Comparison of ENCODE assay signal across 18 cellular contexts in the genomic region with DNA sequence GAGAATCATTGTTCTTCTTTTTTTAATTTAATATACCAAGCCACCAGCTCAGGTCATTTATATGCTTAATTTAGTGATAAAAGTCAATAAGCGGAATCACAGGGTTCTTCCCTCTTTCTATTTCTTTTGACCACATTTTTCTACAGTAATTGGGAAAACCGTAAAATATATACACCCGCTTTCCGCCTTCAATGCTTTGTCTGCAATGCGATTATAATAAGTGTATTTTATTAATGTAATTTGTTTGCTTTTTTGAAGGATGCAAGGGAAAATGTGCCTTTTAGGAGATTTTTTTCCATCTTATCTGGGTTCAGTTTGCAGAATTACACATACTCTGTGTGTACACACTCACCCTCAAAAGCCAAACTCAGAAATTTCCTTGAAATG. TPM values are rescaled to one million over a fixed set of nuclear protein-coding genes. Genes with fewer than 3 reads are reported as not detected.
DNase-seq lines count a peak whose midpoint lies in the region; ATAC-seq and TF ChIP-seq lines count a peak whose summit lies in the region.
"Had no signal": no experiment of that assay in that cellular context is flagged by ENCODE, and none has a peak within 500 bp of the region (broad histone marks: within the 10 kb centered on the region; RNA-seq: fewer than 3 reads in every experiment).

No MANE protein-coding gene starts in this region.

- H3K9me3 ChIP-seq in ectodermal cell (ENCODE audit: control insufficient read depth, low read length) = no peaks in the 10 kb centered on the region
- no peaks in the 10 kb centered on the region for H3K9me3 ChIP-seq in muscle layer of duodenum (ENCODE audit: control insufficient read depth in 1 of 2, low read length in 2 of 2)
- no peaks in the 10 kb centered on the region for H3K9me3 ChIP-seq in thoracic aorta
- H3K9me3 ChIP-seq: SJCRH30 had no signal

- TF ChIP-seq CTCF in thoracic aorta (IDR thresholded peaks at IDR 0.05) (no peak), mesothelial cell of epicardium (IDR thresholded peaks at IDR 0.05; ENCODE audit: unreplicated experiment) (no peak)

- no peak overlapping the region for H3K27ac ChIP-seq in ectodermal cell (ENCODE audit: insufficient read depth, low read depth, low read length, poor library complexity, severe bottlenecking)
- H3K27ac ChIP-seq in muscle layer of duodenum (ENCODE audit: low read length) = no peak overlapping the region
- no peak overlapping the region for H3K27ac ChIP-seq in thoracic aorta
- H3K27ac ChIP-seq: KMS-11, SJCRH30 had no signal

- no peaks in the 10 kb centered on the region for H3K36me3 Mint-ChIP-seq in activated naive CD8-positive, alpha-beta T cell
- no peaks in the 10 kb centered on the region for H3K36me3 Mint-ChIP-seq in activated naive CD8-positive, alpha-beta T cell treated with anti-CD3 and anti-CD28 coated beads, Interleukin-2, amount 50 U/mL, for 24 hours (ENCODE audit: low read depth)
- H3K36me3 Mint-ChIP-seq in mesothelial cell of epicardium = no peaks in the 10 kb centered on the region

- H3K36me3 ChIP-seq in ectodermal cell (ENCODE audit: control insufficient read depth, insufficient read depth, low read length) (no peaks in the 10 kb centered on the region), muscle layer of duodenum (ENCODE audit: control insufficient read depth in 1 of 2, insufficient read depth in 2 of 2, low read length in 2 of 2) (no peaks in the 10 kb centered on the region), thoracic aorta (no peaks in the 10 kb centered on the region)
- H3K36me3 ChIP-seq: SJCRH30 had no signal

- H3K27me3 ChIP-seq in ectodermal cell (ENCODE audit: control insufficient read depth, insufficient read depth, low read length, poor library complexity, severe bottlenecking) (peaks cover 98% of the 10 kb centered on the region), muscle layer of duodenum (ENCODE audit: low read depth, low read length) (peaks cover 56% of the 10 kb centered on the region), thoracic aorta (replicated peaks; ENCODE audit: insufficient read depth) (peaks cover 5% of the 10 kb centered on the region)
- H3K27me3 ChIP-seq: SJCRH30 had no signal

- no peaks in the 10 kb centered on the region for H3K9me3 Mint-ChIP-seq in activated naive CD8-positive, alpha-beta T cell (ENCODE audit: low read depth)
- H3K9me3 Mint-ChIP-seq in activated naive CD8-positive, alpha-beta T cell treated with anti-CD3 and anti-CD28 coated beads, Interleukin-2, amount 50 U/mL, for 24 hours = no peaks in the 10 kb centered on the region
- H3K9me3 Mint-ChIP-seq in mesothelial cell of epicardium = no peaks in the 10 kb centered on the region

- DNase-seq in activated naive CD8-positive, alpha-beta T cell treated with anti-CD3 and anti-CD28 coated beads, Interleukin-2, amount 50 U/mL, for 24 hours = no peak
- DNase-seq in thoracic aorta (ENCODE audit: low spot score) = no peak
- no peak for DNase-seq in AML-193 (lab: John Stamatoyannopoulos, UW)
- DNase-seq in mesothelial cell of epicardium (ENCODE audit: low spot score in 2 of 2, unreplicated experiment in 2 of 2) = no peak
- DNase-seq in Ammon's horn (ENCODE audit: low spot score) = no peak
- DNase-seq: C1 segment of cervical spinal cord, NCI-H1048, NCI-H1436, NCI-H2029, NCI-H345, NCI-H524 treated with DMSO at 0.1 percent for 48 hours, SJCRH30 had no signal

- no peak for ATAC-seq in activated naive CD8-positive, alpha-beta T cell treated with anti-CD3 and anti-CD28 coated beads, Interleukin-2, amount 50 U/mL, for 24 hours
- ATAC-seq in thoracic aorta (ENCODE audit: insufficient number of reproducible peaks, low FRiP score, low read depth) = no peak

- H3K4me1 ChIP-seq in ectodermal cell (ENCODE audit: control insufficient read depth, insufficient read depth, low read length) (peaks cover 42% of the 10 kb centered on the region), muscle layer of duodenum (ENCODE audit: control insufficient read depth in 1 of 2, insufficient read depth in 2 of 2, low read length in 2 of 2) (peaks cover 0 to 49% of the 10 kb centered on the region in 2 donors), thoracic aorta (ENCODE audit: control insufficient read depth in 1 of 2, low read depth in 2 of 2) (peaks cover 19 to 45% of the 10 kb centered on the region in 2 donors)
- H3K4me1 ChIP-seq: SJCRH30 had no signal

- 67 to 71% methylated on average over 3 to 5 of the region's 5 CpGs for WGBS in ectodermal cell, 2 experiments

- H3K27me3 Mint-ChIP-seq in activated naive CD8-positive, alpha-beta T cell = peaks cover 45% of the 10 kb centered on the region
- H3K27me3 Mint-ChIP-seq in activated naive CD8-positive, alpha-beta T cell treated with anti-CD3 and anti-CD28 coated beads, Interleukin-2, amount 50 U/mL, for 24 hours = peaks cover 67% of the 10 kb centered on the region
- H3K27me3 Mint-ChIP-seq in mesothelial cell of epicardium (ENCODE audit: low read depth) = peaks cover 100% of the 10 kb centered on the region

- H3K4me3 ChIP-seq in ectodermal cell (ENCODE audit: insufficient read depth, low read depth, low read length) = peak overlapping the region; percentile 11
- peak overlapping the region; percentile 31 to 62 for H3K4me3 ChIP-seq in muscle layer of duodenum (ENCODE audit: low read depth in 1 of 2, low read length in 2 of 2)
- H3K4me3 ChIP-seq in thoracic aorta = peak overlapping the region; percentile 58
- H3K4me3 ChIP-seq: SJCRH30 had no signal

- H3K27ac Mint-ChIP-seq in activated naive CD8-positive, alpha-beta T cell = no peak overlapping the region
- H3K27ac Mint-ChIP-seq in activated naive CD8-positive, alpha-beta T cell treated with anti-CD3 and anti-CD28 coated beads, Interleukin-2, amount 50 U/mL, for 24 hours = no peak overlapping the region
- H3K27ac Mint-ChIP-seq in mesothelial cell of epicardium = no peak overlapping the region

- H3K4me1 Mint-ChIP-seq in activated naive CD8-positive, alpha-beta T cell (ENCODE audit: low read depth) = peaks cover 25% of the 10 kb centered on the region
- H3K4me1 Mint-ChIP-seq in activated naive CD8-positive, alpha-beta T cell treated with anti-CD3 and anti-CD28 coated beads, Interleukin-2, amount 50 U/mL, for 24 hours = peaks cover 14% of the 10 kb centered on the region
- H3K4me1 Mint-ChIP-seq in mesothelial cell of epicardium = peaks cover 25% of the 10 kb centered on the region

- peak overlapping the region; percentile 77 for H3K4me3 Mint-ChIP-seq in activated naive CD8-positive, alpha-beta T cell
- H3K4me3 Mint-ChIP-seq in activated naive CD8-positive, alpha-beta T cell treated with anti-CD3 and anti-CD28 coated beads, Interleukin-2, amount 50 U/mL, for 24 hours = no peak overlapping the region
- no peak overlapping the region for H3K4me3 Mint-ChIP-seq in mesothelial cell of epicardium

RNA-seq across cellular contexts. Expression of a gene that starts 8.1 kb away (rescaled TPM):
- not detected for polyA plus RNA-seq in ectodermal cell (2013, experiment 1 of 4)
- not detected for polyA plus RNA-seq in ectodermal cell (2013, experiment 2 of 4)
- not detected for polyA plus RNA-seq in ectodermal cell (2013, experiment 3 of 4)
- not detected for polyA plus RNA-seq in ectodermal cell (2013, experiment 4 of 4)
- total RNA-seq in thoracic aorta = not detected
- 0.18 to 0.44 TPM (median 0.18 TPM) in 3 replicates for total RNA-seq in mesothelial cell of epicardium
- total RNA-seq: CD8-positive, alpha-beta memory T cell; H4; SJCRH30 had no signal
- polyA plus RNA-seq: CD8-positive, alpha-beta memory T cell had no signal
